Comparison of ENCODE assay signal across 8 cellular contexts in genomic region chr15:70494861-70495571, GRCh38.
A peak's percentile ranks its signal among the peaks of the same experiment; 100 is the strongest.
DNase-seq lines count a peak whose midpoint lies in the region; ATAC-seq and TF ChIP-seq lines count a peak whose summit lies in the region.

No MANE protein-coding gene starts in this region.

- TF ChIP-seq CTCF in AG09319 (IDR thresholded peaks at IDR 0.05; ENCODE audit: low read depth, low read length): no peak

- DNase-seq in AG09319 (ENCODE audit: extremely low read depth, low read depth) (peak; percentile 74), HCEC 1CT (peak; percentile 91), iris pigment epithelial cell (ENCODE audit: low read depth) (peak; percentile 99), NCI-H446 treated with DMSO at 0.1 percent for 48 hours (lab: John Stamatoyannopoulos, UW) (no peak), NCI-H2107 (lab: John Stamatoyannopoulos, UW) (no peak)
- peak; percentile 52 to 68 for DNase-seq in activated CD4-positive, alpha-beta T cell treated with anti-CD3 and anti-CD28 coated beads, Interleukin-2, amount 50 U/mL, for 48 hours

- ATAC-seq in HG03439 (IDR thresholded peaks at IDR 0.05; ENCODE audit: unreplicated experiment): no peak
- ATAC-seq in HG03108 (IDR thresholded peaks at IDR 0.05; ENCODE audit: unreplicated experiment): no peak

Comparison
In these comparisons a context has a peak if more than half of its experiments do, and no peak if none do; other contexts are left out.
1. DNase-seq: peak in AG09319 (single experiment), HCEC 1CT (single experiment), activated CD4-positive, alpha-beta T cell treated with anti-CD3 and anti-CD28 coated beads, Interleukin-2, amount 50 U/mL, for 48 hours (2 of 2) and iris pigment epithelial cell (single experiment); none in NCI-H446 treated with DMSO at 0.1 percent for 48 hours (single experiment) and NCI-H2107 (single experiment).